22 cellular contexts compared by ENCODE assay signal in genomic region chr15:61749169-61749568, GRCh38.
A peak's percentile ranks its signal among the peaks of the same experiment; 100 is the strongest.
DNase-seq lines count a peak whose midpoint lies in the region; ATAC-seq and TF ChIP-seq lines count a peak whose summit lies in the region.
"Had no signal": no experiment of that assay in that cellular context is flagged by ENCODE, and none has a peak within 500 bp of the region (broad histone marks: within the 10 kb centered on the region; RNA-seq: fewer than 3 reads in every experiment).

No MANE protein-coding gene starts in this region.

- no peak for ATAC-seq in HG02642 (IDR thresholded peaks at IDR 0.05; ENCODE audit: poor library complexity, unreplicated experiment)
- no peak for ATAC-seq in HG03196 (IDR thresholded peaks at IDR 0.05; ENCODE audit: unreplicated experiment)
- no peak for ATAC-seq in HG02938 (IDR thresholded peaks at IDR 0.05; ENCODE audit: unreplicated experiment)
- ATAC-seq: K562, left lung had no signal

- peak; percentile 66 for DNase-seq in DMS 273 (lab: John Stamatoyannopoulos, UW; ENCODE audit: unreplicated experiment)
- DNase-seq in MG63, result peak; percentile 86
- peak; percentile 22 for DNase-seq in colonic mucosa
- DNase-seq in prostate gland (ENCODE audit: low spot score), result peak; percentile 59
- no peak for DNase-seq in activated gamma-delta T cell (lab: John Stamatoyannopoulos, UW)
- DNase-seq: activated CD4-positive, alpha-beta T cell treated with anti-CD3 and anti-CD28 coated beads, Interleukin-2, amount 50 U/mL, for 4 hours; activated naive CD4-positive, alpha-beta T cell treated with Interleukin-2 at 50 U/mL for 16 hours; AML-193; amygdala; central memory CD4-positive, alpha-beta T cell; H7; left lung; NCI-H2029; retina; SIG-M5; stimulated activated CD4-positive, alpha-beta T cell treated with anti-CD3 and anti-CD28 coated beads, Interleukin-12 subunit alpha, Interleukin-12 subunit beta, amount 100 ng/mL, for 4 hours; WERI-Rb-1 had no signal

- H3K27ac ChIP-seq in colonic mucosa, result no peak overlapping the region
- H3K27ac ChIP-seq in prostate gland, result no peak overlapping the region
- H3K27ac ChIP-seq: left lung, WERI-Rb-1 had no signal

- H3K27me3 ChIP-seq in MG63, result no peaks in the 10 kb centered on the region
- no peaks in the 10 kb centered on the region for H3K27me3 ChIP-seq in colonic mucosa
- H3K27me3 ChIP-seq in prostate gland (replicated peaks; ENCODE audit: insufficient read depth), result no peaks in the 10 kb centered on the region
- H3K27me3 ChIP-seq: left lung, suprapubic skin had no signal

- H3K4me3 ChIP-seq in MG63, result no peak overlapping the region
- H3K4me3 ChIP-seq in colonic mucosa, result no peak overlapping the region
- H3K4me3 ChIP-seq in prostate gland, result no peak overlapping the region
- H3K4me3 ChIP-seq: K562, left lung, suprapubic skin had no signal

- H3K36me3 ChIP-seq in MG63 (no peaks in the 10 kb centered on the region), colonic mucosa (no peaks in the 10 kb centered on the region), prostate gland (no peaks in the 10 kb centered on the region)
- H3K36me3 ChIP-seq: left lung, suprapubic skin, WERI-Rb-1 had no signal

- WGBS in prostate gland, result 47% methylated on average over 7 of the region's 7 CpGs

- TF ChIP-seq CTCF in colonic mucosa (IDR thresholded peaks at IDR 0.05), result no peak
- TF ChIP-seq CTCF in prostate gland (IDR thresholded peaks at IDR 0.05), result no peak

- H3K4me1 ChIP-seq in colonic mucosa, result no peaks in the 10 kb centered on the region
- peaks cover 9% of the 10 kb centered on the region for H3K4me1 ChIP-seq in prostate gland (replicated peaks)

- H3K9me3 ChIP-seq in MG63 (no peaks in the 10 kb centered on the region), colonic mucosa (no peaks in the 10 kb centered on the region), prostate gland (no peaks in the 10 kb centered on the region)
- H3K9me3 ChIP-seq: left lung, suprapubic skin had no signal

- no peak for TF ChIP-seq POLR2A in prostate gland (IDR thresholded peaks at IDR 0.05)

- H3K9ac ChIP-seq in colonic mucosa (ENCODE audit: low read depth in 2 of 2, low read length in 2 of 2), result no peak overlapping the region

- intact Hi-C loops in colonic mucosa (cut with DNase I) (no loop called here), prostate gland (cut with DNase I) (no loop called here)
